ENCODE assay signal across 11 cellular contexts in the genomic region with DNA sequence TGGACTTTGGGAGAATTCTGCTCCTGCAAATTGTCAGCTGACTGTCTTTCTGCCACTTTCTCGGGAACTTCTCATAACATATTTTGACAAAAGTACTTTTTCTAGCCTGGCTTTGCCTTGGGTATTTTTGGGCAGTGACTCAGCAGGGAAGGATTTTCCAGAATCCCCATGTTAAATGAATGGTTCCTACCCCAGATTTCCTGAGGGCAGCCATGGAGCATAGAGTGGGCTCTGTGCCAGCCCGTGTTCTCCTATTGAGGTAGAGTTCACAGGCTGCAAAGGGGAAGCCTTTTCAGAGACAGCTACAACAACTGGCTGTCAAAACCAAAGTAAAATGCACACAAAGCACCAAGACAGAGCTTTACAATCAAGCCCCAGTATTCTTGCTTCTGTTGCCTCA. TPM values are rescaled to one million over a fixed set of nuclear protein-coding genes. Genes with fewer than 3 reads are reported as not detected.
A peak's percentile ranks its signal among the peaks of the same experiment; 100 is the strongest.
DNase-seq lines count a peak whose midpoint lies in the region; ATAC-seq and TF ChIP-seq lines count a peak whose summit lies in the region.
"Had no signal": no experiment of that assay in that cellular context is flagged by ENCODE, and none has a peak within 500 bp of the region (broad histone marks: within the 10 kb centered on the region; RNA-seq: fewer than 3 reads in every experiment).

No MANE protein-coding gene starts in this region.

- no peaks in the 10 kb centered on the region for H3K27me3 ChIP-seq in left ventricle myocardium inferior (ENCODE audit: low read depth)
- no peaks in the 10 kb centered on the region for H3K27me3 ChIP-seq in thyroid gland
- H3K27me3 ChIP-seq: brain microvascular endothelial cell had no signal

- H3K9me3 Mint-ChIP-seq in activated CD4-positive, alpha-beta T cell treated with anti-CD3 and anti-CD28 coated beads for 36 hours (ENCODE audit: low read depth) = no peaks in the 10 kb centered on the region

- H3K4me3 ChIP-seq in left ventricle myocardium inferior (no peak overlapping the region), thyroid gland (replicated peaks in 1 of 3) (no peak overlapping the region)
- H3K4me3 ChIP-seq: prostate gland had no signal

- H3K27me3 Mint-ChIP-seq in activated CD4-positive, alpha-beta T cell treated with anti-CD3 and anti-CD28 coated beads for 36 hours = no peaks in the 10 kb centered on the region

- H3K4me1 ChIP-seq in left ventricle myocardium inferior (peaks cover 15% of the 10 kb centered on the region), thyroid gland (peaks cover 10 to 35% of the 10 kb centered on the region in 2 donors)
- H3K4me1 ChIP-seq: prostate gland had no signal

- no peak for DNase-seq in activated CD4-positive, alpha-beta T cell treated with anti-CD3 and anti-CD28 coated beads for 36 hours
- DNase-seq in activated CD4-positive, alpha-beta T cell treated with anti-CD3 and anti-CD28 coated beads, Interleukin-2, amount 50 U/mL, for 1 hour = no peak
- DNase-seq in left ventricle myocardium inferior (peak; percentile 42), thyroid gland (peak; percentile 27 to 47)
- DNase-seq: brain microvascular endothelial cell, NCI-H446 treated with DMSO at 0.1 percent for 48 hours had no signal

- POLR2A ChIA-PET in activated CD4-positive, alpha-beta T cell treated with anti-CD3 and anti-CD28 coated beads for 36 hours (lab: Charles Lee) = no interaction called here

- H3K9me3 ChIP-seq in left ventricle myocardium inferior (replicated peaks) (no peaks in the 10 kb centered on the region), thyroid gland (no peaks in the 10 kb centered on the region)
- H3K9me3 ChIP-seq: prostate gland had no signal

- no peak overlapping the region for H3K4me3 Mint-ChIP-seq in activated CD4-positive, alpha-beta T cell treated with anti-CD3 and anti-CD28 coated beads for 36 hours

- peak overlapping the region; percentile 32 for H3K27ac ChIP-seq in adipose tissue (ENCODE audit: low read depth, low read length)
- H3K27ac ChIP-seq in left ventricle myocardium inferior (replicated peaks) = peak overlapping the region; percentile 59
- H3K27ac ChIP-seq in thyroid gland = peak overlapping the region in 1 of 3 donors; percentile 38
- H3K27ac ChIP-seq: brain microvascular endothelial cell, prostate gland had no signal

- TF ChIP-seq CTCF in left ventricle myocardium inferior (IDR thresholded peaks at IDR 0.05; ENCODE audit: borderline replicate concordance) (no peak), thyroid gland (IDR thresholded peaks at IDR 0.05) (no peak)

- CTCF ChIA-PET in activated CD4-positive, alpha-beta T cell treated with anti-CD3 and anti-CD28 coated beads for 36 hours (lab: Charles Lee) = interaction anchor here (1.6 to 1.9 kb wide), 2 partner anchors 13 to 59 kb away, joined by 3 to 8 read pairs; no protein-coding TSS in a partner anchor

- peaks cover 32% of the 10 kb centered on the region for H3K4me1 Mint-ChIP-seq in activated CD4-positive, alpha-beta T cell treated with anti-CD3 and anti-CD28 coated beads for 36 hours

- H3K36me3 ChIP-seq in left ventricle myocardium inferior = peaks cover 38% of the 10 kb centered on the region
- no peaks in the 10 kb centered on the region for H3K36me3 ChIP-seq in thyroid gland
- H3K36me3 ChIP-seq: brain microvascular endothelial cell, prostate gland had no signal

- intact Hi-C loops in activated CD4-positive, alpha-beta T cell treated with anti-CD3 and anti-CD28 coated beads for 36 hours (cut with DNase I, micrococcal nuclease) = no loop called here
- intact Hi-C loops in left ventricle myocardium inferior (cut with micrococcal nuclease) = no loop called here
- intact Hi-C loops in thyroid gland (cut with DNase I) = no loop called here

- WGBS in adipose tissue, 3 donors = 41 to 52% (median 45%) methylated on average over 2 of the region's 2 CpGs
- WGBS in thyroid gland, 2 donors = 51 to 67% methylated on average over 2 of the region's 2 CpGs

- H3K27ac Mint-ChIP-seq in activated CD4-positive, alpha-beta T cell treated with anti-CD3 and anti-CD28 coated beads for 36 hours = peak overlapping the region; percentile 40

- no peak for ATAC-seq in activated CD4-positive, alpha-beta T cell treated with anti-CD3 and anti-CD28 coated beads for 36 hours
- ATAC-seq in HG02588 (IDR thresholded peaks at IDR 0.05; ENCODE audit: unreplicated experiment) (no peak), GM19467 (IDR thresholded peaks at IDR 0.05; ENCODE audit: unreplicated experiment) (no peak), HG02759 (IDR thresholded peaks at IDR 0.05; ENCODE audit: unreplicated experiment) (no peak)

- H3K36me3 Mint-ChIP-seq in activated CD4-positive, alpha-beta T cell treated with anti-CD3 and anti-CD28 coated beads for 36 hours (ENCODE audit: low read depth) = peaks cover 72% of the 10 kb centered on the region

- no peak for TF ChIP-seq POLR2A in thyroid gland (IDR thresholded peaks at IDR 0.05)

RNA-seq across cellular contexts. Expression of gene BMP10, which starts 59.8 kb away (rescaled TPM):
- not detected for total RNA-seq in activated CD4-positive, alpha-beta T cell treated with anti-CD3 and anti-CD28 coated beads for 36 hours
- under 1 TPM in 1 of 3 donors, not detected in 2; 0.45 TPM for polyA plus RNA-seq in adipose tissue
- total RNA-seq in left ventricle myocardium inferior (0.19 TPM), thyroid gland (not detected)
- total RNA-seq: prostate gland had no signal

Comparison
In these comparisons a context has a peak if more than half of its experiments do, and no peak if none do; other contexts are left out.
1. DNase-seq: peak in left ventricle myocardium inferior (single experiment) and thyroid gland (2 of 2); none in activated CD4-positive, alpha-beta T cell treated with anti-CD3 and anti-CD28 coated beads for 36 hours (single experiment) and activated CD4-positive, alpha-beta T cell treated with anti-CD3 and anti-CD28 coated beads, Interleukin-2, amount 50 U/mL, for 1 hour (single experiment).